ENCODE assay signal across 8 cellular contexts in the genomic region with DNA sequence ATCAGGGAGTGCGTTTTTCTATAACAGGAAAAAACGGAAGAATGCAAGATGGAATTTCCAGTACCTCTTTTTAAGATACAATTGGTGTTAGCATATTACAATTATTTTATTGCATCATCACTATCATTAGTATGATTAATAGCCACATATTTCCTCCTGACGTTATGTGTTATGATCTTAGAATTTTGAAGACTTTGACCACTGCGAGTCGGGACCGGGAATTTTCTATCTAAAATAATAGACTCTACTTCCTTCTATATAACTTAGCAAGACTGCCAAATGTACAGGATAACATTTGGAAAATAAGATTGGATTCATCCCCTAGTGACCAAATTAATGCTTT. TPM values are rescaled to one million over a fixed set of nuclear protein-coding genes. Genes with fewer than 3 reads are reported as not detected.
DNase-seq lines count a peak whose midpoint lies in the region; ATAC-seq and TF ChIP-seq lines count a peak whose summit lies in the region.

No MANE protein-coding gene starts in this region.

- TF ChIP-seq POLR2A in testis (IDR thresholded peaks at IDR 0.05), result no peak

- in situ Hi-C loops in HAP-1 (cut with MboI; ENCODE audit: low sequenced_read_pairs), result no loop called here
- in situ Hi-C loops in astrocyte of the cerebellum (cut with HindIII; ENCODE audit: low sequenced_read_pairs), result no loop called here

- H3K9me3 Mint-ChIP-seq in Calu3 (ENCODE audit: low read depth, unreplicated experiment) (no peaks in the 10 kb centered on the region), type B pancreatic cell (no peaks in the 10 kb centered on the region)

- H3K27me3 Mint-ChIP-seq in Calu3 (ENCODE audit: unreplicated experiment) (no peaks in the 10 kb centered on the region), type B pancreatic cell (no peaks in the 10 kb centered on the region)

- no peaks in the 10 kb centered on the region for H3K9me3 ChIP-seq in HAP-1
- H3K9me3 ChIP-seq in left lung, result no peaks in the 10 kb centered on the region
- H3K9me3 ChIP-seq in testis, result no peaks in the 10 kb centered on the region

- H3K27ac ChIP-seq in left lung (peak overlapping the region; percentile 94 to 96), testis (peak overlapping the region; percentile 95 to 98)

- H3K27me3 ChIP-seq in HAP-1 (ENCODE audit: low read depth) (no peaks in the 10 kb centered on the region), left lung (peaks cover 0 to 3% of the 10 kb centered on the region in 2 donors), testis (no peaks in the 10 kb centered on the region)

- H3K36me3 Mint-ChIP-seq in Calu3 (ENCODE audit: insufficient read depth, unreplicated experiment), result peaks cover 3% of the 10 kb centered on the region
- peaks cover 6% of the 10 kb centered on the region for H3K36me3 Mint-ChIP-seq in type B pancreatic cell

- H3K27ac Mint-ChIP-seq in Calu3 (ENCODE audit: unreplicated experiment), result no peak overlapping the region
- no peak overlapping the region for H3K27ac Mint-ChIP-seq in type B pancreatic cell

- H3K36me3 ChIP-seq in HAP-1 (replicated peaks) (peaks cover 6% of the 10 kb centered on the region; the same call in 1 of the 2 replicates), left lung (peaks cover 0 to 7% of the 10 kb centered on the region in 2 donors), testis (ENCODE audit: low read depth, missing control alignments) (no peaks in the 10 kb centered on the region)

- TF ChIP-seq CTCF in astrocyte of the cerebellum (IDR thresholded peaks at IDR 0.05; ENCODE audit: low read depth, low read length, missing control alignments) (no peak), left lung (IDR thresholded peaks at IDR 0.05) (no peak), testis (IDR thresholded peaks at IDR 0.05) (no peak), Calu3 (IDR thresholded peaks at IDR 0.05; ENCODE audit: unreplicated experiment) (no peak), type B pancreatic cell (conservative IDR thresholded peaks at IDR 0.05) (no peak)

- peaks cover 29% of the 10 kb centered on the region for H3K4me1 ChIP-seq in HAP-1
- peaks cover 0 to 31% of the 10 kb centered on the region in 2 donors for H3K4me1 ChIP-seq in left lung
- H3K4me1 ChIP-seq in testis, result peaks cover 13% of the 10 kb centered on the region

- no TSS peak for BruUV-seq in Calu3 (replicated peaks; lab: Mats Ljungman, UMichigan)

- DNase-seq in HAP-1 (ENCODE audit: low spot score in 2 of 2) (no peak), astrocyte of the cerebellum (ENCODE audit: low read depth) (no peak), left lung (no peak), testis (no peak), Calu3 (no peak), type B pancreatic cell (ENCODE audit: extremely low spot score, unreplicated experiment) (no peak)

- ATAC-seq in left lung, result no peak
- ATAC-seq in GM19328 (IDR thresholded peaks at IDR 0.05; ENCODE audit: unreplicated experiment), result no peak
- ATAC-seq in GM21529 (IDR thresholded peaks at IDR 0.05; ENCODE audit: unreplicated experiment), result no peak

- WGBS in testis, 2 donors, result 7 to 15% methylated on average over 6 of the region's 6 CpGs

- H3K4me3 ChIP-seq in HAP-1 (peak overlapping the region; percentile 63), astrocyte of the cerebellum (ENCODE audit: low read depth, low read length) (peak overlapping the region; percentile 88), left lung (peak overlapping the region; percentile 74 to 88), testis (peak overlapping the region; percentile 79 to 93)

- intact Hi-C loops in left lung (cut with DNase I) (no loop called here), testis (cut with DNase I; ENCODE audit: low total_unique reads) (no loop called here), Calu3 (cut with micrococcal nuclease; ENCODE audit: unreplicated experiment) (loop anchor here (1.0 to 10.0 kb wide), 2 partner anchors 8 to 46 kb away; no protein-coding TSS in a partner anchor)

- H3K4me1 Mint-ChIP-seq in Calu3 (ENCODE audit: low read depth, unreplicated experiment) (peaks cover 9% of the 10 kb centered on the region), type B pancreatic cell (ENCODE audit: unreplicated experiment) (peaks cover 5% of the 10 kb centered on the region)

- CTCF ChIA-PET in Calu3 (lab: Charles Lee), result no interaction called here

- H3K4me3 Mint-ChIP-seq in Calu3 (ENCODE audit: low read depth, unreplicated experiment) (no peak overlapping the region), type B pancreatic cell (no peak overlapping the region)

RNA-seq across cellular contexts. Expression of a gene that starts 0.7 kb away (rescaled TPM):
- total RNA-seq in left lung (10 to 100 TPM; 28.2 to 32.3 TPM), testis (10 to 100 TPM; 40.4 to 40.9 TPM), Calu3 (2022) (45.7 and 62.2 TPM in 2 replicates), type B pancreatic cell (ENCODE audit: low replicate concordance) (16.9 and 25.6 TPM in 2 replicates)
- polyA plus RNA-seq in testis (ENCODE audit: insufficient read depth, low read depth, low replicate concordance), result 53.5 TPM
